Comparison of ENCODE assay signal across 8 cellular contexts in genomic region chr6:73521351-73522254, GRCh38. TPM values are rescaled to one million over a fixed set of nuclear protein-coding genes. Genes with fewer than 3 reads are reported as not detected.
DNase-seq lines count a peak whose midpoint lies in the region; ATAC-seq and TF ChIP-seq lines count a peak whose summit lies in the region.

No MANE protein-coding gene starts in this region.

- H3K36me3 ChIP-seq in mucosa of descending colon (ENCODE audit: low read depth), result peaks cover 4% of the 10 kb centered on the region

- DNase-seq in AG04449 (ENCODE audit: low read depth, low spot score) (no peak), NCI-H2196 (lab: John Stamatoyannopoulos, UW; ENCODE audit: unreplicated experiment) (peak; percentile 78), endothelial cell (ENCODE audit: low spot score) (peak; percentile 77), mucosa of descending colon (peak; percentile 22 to 92 (median 89))
- no peak for DNase-seq in activated CD4-positive, alpha-beta T cell treated with anti-CD3 and anti-CD28 coated beads for 36 hours
- DNase-seq in stimulated activated naive CD8-positive, alpha-beta T cell treated with anti-CD3 and anti-CD28 coated beads, Interleukin-15, Interleukin-2, amounts not matched to agents 100 U/mL and 50 U/mL, for 24 hours, result peak; percentile 80

- no peaks in the 10 kb centered on the region for H3K27me3 Mint-ChIP-seq in activated CD4-positive, alpha-beta T cell treated with anti-CD3 and anti-CD28 coated beads for 36 hours
- peaks cover 29% of the 10 kb centered on the region for H3K27me3 Mint-ChIP-seq in endothelial cell (ENCODE audit: unreplicated experiment)

- POLR2A ChIA-PET in AG04449 (lab: Yijun Ruan, JAX), result interaction anchor here (0.6 to 5.6 kb wide), 23 partner anchors 9 to 132 kb away, joined by 3 to 97 read pairs (median 5); partner anchors contain the start of genes MTO1 and SLC17A5
- POLR2A ChIA-PET in activated CD4-positive, alpha-beta T cell treated with anti-CD3 and anti-CD28 coated beads for 36 hours (lab: Charles Lee), result interaction anchor here (0.5 to 3.4 kb wide), 13 partner anchors 8 to 1716 kb away, joined by 3 to 29 read pairs (median 7); partner anchors contain the start of genes CGAS, MTO1 and SLC17A5

- no peak for TF ChIP-seq CTCF in AG04449 (IDR thresholded peaks at IDR 0.05; ENCODE audit: insufficient read depth, low read length, missing control alignments)
- TF ChIP-seq CTCF in endothelial cell (IDR thresholded peaks at IDR 0.05; ENCODE audit: unreplicated experiment), result no peak
- TF ChIP-seq CTCF in mucosa of descending colon (IDR thresholded peaks at IDR 0.05), result no peak

- peak overlapping the region; percentile 97 for H3K4me3 Mint-ChIP-seq in activated CD4-positive, alpha-beta T cell treated with anti-CD3 and anti-CD28 coated beads for 36 hours
- peak overlapping the region; percentile 98 for H3K4me3 Mint-ChIP-seq in endothelial cell (ENCODE audit: unreplicated experiment)

- H3K4me3 ChIP-seq in AG04449 (ENCODE audit: low read depth, low read length) (peak overlapping the region; percentile 73), mucosa of descending colon (peak overlapping the region; percentile 94)

- H3K4me1 ChIP-seq in mucosa of descending colon (ENCODE audit: low read depth), result peaks cover 22% of the 10 kb centered on the region

- H3K27ac Mint-ChIP-seq in activated CD4-positive, alpha-beta T cell treated with anti-CD3 and anti-CD28 coated beads for 36 hours, result peak overlapping the region; percentile 98
- peak overlapping the region; percentile 100 for H3K27ac Mint-ChIP-seq in endothelial cell (ENCODE audit: unreplicated experiment)

- peaks cover 19% of the 10 kb centered on the region for H3K4me1 Mint-ChIP-seq in activated CD4-positive, alpha-beta T cell treated with anti-CD3 and anti-CD28 coated beads for 36 hours
- H3K4me1 Mint-ChIP-seq in endothelial cell (ENCODE audit: unreplicated experiment), result peaks cover 32% of the 10 kb centered on the region

- intact Hi-C loops in activated CD4-positive, alpha-beta T cell treated with anti-CD3 and anti-CD28 coated beads for 36 hours (cut with DNase I, micrococcal nuclease), result loop anchor here (1.0 to 5.0 kb wide), 12 partner anchors 60 to 1763 kb away; partner anchors contain the start of genes COX7A2 (in 2 of the 2), MTO1 (in 2 of the 2), CD109 (in 1 of the 2) and KCNQ5 (in 1 of the 2)
- intact Hi-C loops in mucosa of descending colon (cut with DNase I, micrococcal nuclease), result no loop called here

- H3K36me3 Mint-ChIP-seq in activated CD4-positive, alpha-beta T cell treated with anti-CD3 and anti-CD28 coated beads for 36 hours (ENCODE audit: low read depth), result peaks cover 46% of the 10 kb centered on the region
- peaks cover 45% of the 10 kb centered on the region for H3K36me3 Mint-ChIP-seq in endothelial cell (ENCODE audit: low read depth, unreplicated experiment)

- CTCF ChIA-PET in AG04449 (lab: Yijun Ruan, JAX), result interaction anchor here (0.7 to 6.4 kb wide), 10 partner anchors 8 to 1745 kb away, joined by 3 to 50 read pairs (median 3); no protein-coding TSS in a partner anchor
- CTCF ChIA-PET in activated CD4-positive, alpha-beta T cell treated with anti-CD3 and anti-CD28 coated beads for 36 hours (lab: Charles Lee), result interaction anchor here (0.8 to 4.0 kb wide), 12 partner anchors 8 to 212 kb away, joined by 3 to 28 read pairs (median 4); partner anchors contain the start of genes CD109, MTO1 and SLC17A5

- H3K9me3 Mint-ChIP-seq in activated CD4-positive, alpha-beta T cell treated with anti-CD3 and anti-CD28 coated beads for 36 hours (ENCODE audit: low read depth), result no peaks in the 10 kb centered on the region
- H3K9me3 Mint-ChIP-seq in endothelial cell (ENCODE audit: unreplicated experiment), result peaks cover 4% of the 10 kb centered on the region

- ATAC-seq in GM18858 (IDR thresholded peaks at IDR 0.05; ENCODE audit: unreplicated experiment), result peak; percentile 20
- peak; percentile 41 for ATAC-seq in HG03045 (IDR thresholded peaks at IDR 0.05; ENCODE audit: unreplicated experiment)
- ATAC-seq in activated CD4-positive, alpha-beta T cell treated with anti-CD3 and anti-CD28 coated beads for 36 hours, result peak; percentile 35
- peak; percentile 62 for ATAC-seq in mucosa of descending colon
- peak; percentile 35 for ATAC-seq in stimulated activated naive CD8-positive, alpha-beta T cell treated with anti-CD3 and anti-CD28 coated beads, Interleukin-15, Interleukin-2, amounts not matched to agents 100 U/mL and 50 U/mL, for 24 hours

- no peaks in the 10 kb centered on the region for H3K9me3 ChIP-seq in mucosa of descending colon

RNA-seq across cellular contexts. Expression of gene EEF1A1, which starts 0.8 kb away (rescaled TPM):
- total RNA-seq in activated CD4-positive, alpha-beta T cell treated with anti-CD3 and anti-CD28 coated beads for 36 hours, result over 10,000 TPM; 11,209 to 15,482 TPM
- 13,000 TPM for total RNA-seq in endothelial cell (ENCODE audit: unreplicated experiment)
- 1,000 to 10,000 TPM; 6,833 to 8,492 (median 7,090) TPM for total RNA-seq in mucosa of descending colon

Comparison
In these comparisons a context has a peak if more than half of its experiments do, and no peak if none do; other contexts are left out.
1. DNase-seq: peak in NCI-H2196 (single experiment), endothelial cell (single experiment), mucosa of descending colon (3 of 3) and stimulated activated naive CD8-positive, alpha-beta T cell treated with anti-CD3 and anti-CD28 coated beads, Interleukin-15, Interleukin-2, amounts not matched to agents 100 U/mL and 50 U/mL, for 24 hours (single experiment); none in AG04449 (single experiment) and activated CD4-positive, alpha-beta T cell treated with anti-CD3 and anti-CD28 coated beads for 36 hours (single experiment).
2. intact Hi-C loops: an anchor here in activated CD4-positive, alpha-beta T cell treated with anti-CD3 and anti-CD28 coated beads for 36 hours (1.0 to 5.0 kb wide); none called in mucosa of descending colon.
3. Peak in every context shown above with its lines, with median percentiles within 50 percentile points of each other: ATAC-seq.